In genomic region chr1:2868571-2868970, GRCh38 we compare ENCODE assay signal across 6 cellular contexts.
"Had no signal": no experiment of that assay in that cellular context is flagged by ENCODE, and none has a peak within 500 bp of the region (broad histone marks: within the 10 kb centered on the region; RNA-seq: fewer than 3 reads in every experiment).

No MANE protein-coding gene starts in this region.

- DNase-seq: IMR-90, KBM-7, KG1 had no signal

- H3K27me3 Mint-ChIP-seq: IgD-negative memory B cell had no signal

- H3K4me3 Mint-ChIP-seq: IgD-negative memory B cell had no signal

- H3K27ac ChIP-seq: HL-60 had no signal

- H3K4me3 ChIP-seq: K562 had no signal

- H3K27ac Mint-ChIP-seq: IgD-negative memory B cell had no signal

- H3K4me1 Mint-ChIP-seq: IgD-negative memory B cell had no signal
